Comparison of ENCODE assay signal across 19 cellular contexts in the genomic region with DNA sequence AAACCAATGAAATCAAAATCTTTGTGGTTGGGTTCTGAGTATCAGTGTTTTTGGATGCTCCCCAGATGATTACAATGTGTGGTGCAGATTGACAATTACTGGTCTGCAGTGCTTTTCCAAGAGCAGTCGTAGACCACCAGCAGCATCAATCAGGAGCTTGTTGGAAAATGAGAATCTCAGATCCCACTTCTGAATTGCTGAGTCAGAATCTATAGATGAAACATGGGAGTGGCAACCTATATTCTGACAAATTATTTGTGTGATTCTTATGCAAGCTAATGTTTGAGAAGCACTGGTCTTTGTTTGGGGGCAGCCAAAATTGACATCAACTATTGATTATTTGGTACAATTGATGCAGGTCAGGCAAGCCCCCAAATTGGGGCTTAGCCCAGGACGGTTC.
DNase-seq lines count a peak whose midpoint lies in the region; ATAC-seq, FAIRE-seq and TF ChIP-seq lines count a peak whose summit lies in the region.
"Had no signal": no experiment of that assay in that cellular context is flagged by ENCODE, and none has a peak within 500 bp of the region (broad histone marks: within the 10 kb centered on the region; RNA-seq: fewer than 3 reads in every experiment).

No MANE protein-coding gene starts in this region.

- H3K23ac ChIP-seq in H1 (ENCODE audit: insufficient read length), result no peak overlapping the region
- H3K23ac ChIP-seq in mesendoderm (ENCODE audit: low read length), result no peak overlapping the region

- 0 out of 2 replicates have a peak overlapping the region, but pooled peaks have one; percentile 11 for H2BK15ac ChIP-seq in H1 (ENCODE audit: low read length)
- no peak overlapping the region for H2BK15ac ChIP-seq in mesendoderm (replicated peaks; ENCODE audit: low read depth)

- no peak overlapping the region for H3K27ac ChIP-seq in HepG2 (ENCODE audit: extremely low read length, insufficient read depth, low read length)
- H3K27ac ChIP-seq in right lobe of liver, result no peak overlapping the region
- H3K27ac ChIP-seq in H1 (ENCODE audit: low read depth, low read length), result no peak overlapping the region
- H3K27ac ChIP-seq in mesendoderm (ENCODE audit: low read depth, low read length), result no peak overlapping the region
- H3K27ac ChIP-seq: GM23248 had no signal

- no peak overlapping the region for H4K8ac ChIP-seq in H1 (ENCODE audit: extremely low read depth, insufficient read depth, low read length)
- H4K8ac ChIP-seq in mesendoderm (ENCODE audit: low read depth, low read length), result no peak overlapping the region

- no peak overlapping the region for H3K9ac ChIP-seq in HepG2 (ENCODE audit: insufficient read depth, low read depth, low read length)
- no peak overlapping the region for H3K9ac ChIP-seq in H1 (replicated peaks in 1 of 4; ENCODE audit: extremely low read depth in 1 of 4, low read depth in 3 of 4, low read length in 3 of 4)
- H3K9ac ChIP-seq in mesendoderm (ENCODE audit: low read length), result no peak overlapping the region
- H3K9ac ChIP-seq: GM23248 had no signal

- H3K4ac ChIP-seq in H1 (replicated peaks; ENCODE audit: insufficient read length, low read depth, low read length) (no peak overlapping the region), mesendoderm (ENCODE audit: low read depth, low read length) (no peak overlapping the region)

- intact Hi-C loops in HepG2 (cut with micrococcal nuclease; ENCODE audit: unreplicated experiment) (no loop called here), right lobe of liver (cut with DNase I) (no loop called here)

- in situ Hi-C loops in HepG2 (cut with HindIII; ENCODE audit: extremely low pct_ligation_motif_present, low pct_unique_long_range_greater_than_20kb) (no loop called here), GM13976 (cut with MboI; ENCODE audit: low sequenced_read_pairs, unreplicated experiment) (no loop called here)

- CTCF ChIA-PET in HepG2 (lab: Yijun Ruan, JAX; ENCODE audit: low intra/inter-chr PET ratio, low total read pairs), result no interaction called here
- CTCF ChIA-PET in H1 (lab: Charles Lee; ENCODE audit: partially characterized antibody), result interaction anchor here (1.5 kb wide), 1 partner anchor 26 kb away, joined by 3 read pairs; no protein-coding TSS in a partner anchor

- H2BK5ac ChIP-seq in H1 (ENCODE audit: low read depth, low read length) (no peak overlapping the region), mesendoderm (ENCODE audit: low read length) (no peak overlapping the region)

- H3K4me2 ChIP-seq in HepG2 (ENCODE audit: low read depth, low read length) (no peak overlapping the region), H1 (ENCODE audit: insufficient read depth in 1 of 2, low read depth in 2 of 2, low read length in 2 of 2) (no peak overlapping the region; a peak in 1 of 4 replicates), mesendoderm (ENCODE audit: low read length) (no peak overlapping the region)

- ATAC-seq in HepG2 (no peak), right lobe of liver (no peak), HG03460 (IDR thresholded peaks at IDR 0.05; ENCODE audit: unreplicated experiment) (no peak)

- FAIRE-seq in HepG2 (lab: Jason Lieb, UNC) (no peak), H1 (lab: Jason Lieb, UNC) (no peak)
- FAIRE-seq: GM12891, GM19239, H54 had no signal

- TF ChIP-seq RAD21 in HepG2 (CRISPR knock-in tag; IDR thresholded peaks at IDR 0.05) (no peak), H1 (IDR thresholded peaks at IDR 0.05 in 1 of 2, conservative IDR thresholded peaks at IDR 0.05 in 1 of 2; ENCODE audit: low read depth in 2 of 2, low read length in 2 of 2) (no peak)

- H3K56ac ChIP-seq in H1 (replicated peaks; ENCODE audit: insufficient read length, low read depth, low read length) (no peak overlapping the region), mesendoderm (ENCODE audit: low read length) (no peak overlapping the region)

- H2AFZ ChIP-seq in HepG2 (ENCODE audit: low read length), result no peak overlapping the region
- H2AFZ ChIP-seq in H1 (ENCODE audit: low read length), result no peak overlapping the region
- H2AFZ ChIP-seq: GM23248 had no signal

- H3K79me1 ChIP-seq in H1 (ENCODE audit: low read depth, low read length) (no peaks in the 10 kb centered on the region), mesendoderm (ENCODE audit: low read length) (no peaks in the 10 kb centered on the region)

- no peak for TF ChIP-seq CTCF in HepG2 (CRISPR knock-in tag; IDR thresholded peaks at IDR 0.05)
- TF ChIP-seq CTCF in right lobe of liver (IDR thresholded peaks at IDR 0.05), result no peak
- no peak for TF ChIP-seq CTCF in H1 (IDR thresholded peaks at IDR 0.05; ENCODE audit: control extremely low read depth in 1 of 3, insufficient read depth in 1 of 3, low read depth in 1 of 3, low read length in 3 of 3)
- no peak for TF ChIP-seq CTCF in GM13976 (IDR thresholded peaks at IDR 0.05; ENCODE audit: borderline replicate concordance, control extremely low read depth, extremely low read depth, insufficient read depth, missing control alignments)

- TF ChIP-seq POLR2A in HepG2 (IDR thresholded peaks at IDR 0.05; ENCODE audit: insufficient read depth in 1 of 2, low read depth in 2 of 2, low read length in 2 of 2) (no peak), right lobe of liver (IDR thresholded peaks at IDR 0.05) (no peak), H1 (IDR thresholded peaks at IDR 0.05; ENCODE audit: control extremely low read depth in 1 of 2, low read depth in 2 of 2, low read length in 2 of 2) (no peak)

- DNase-seq in HepG2 (ENCODE audit: low spot score) (no peak), right lobe of liver (no peak), H1 (ENCODE audit: low read depth in 1 of 2, low spot score in 2 of 2) (no peak), mesendoderm (no peak), GM13976 (ENCODE audit: low spot score) (no peak)
- DNase-seq: 8988T; C1 segment of cervical spinal cord; Calu3; CD4-positive, alpha-beta memory T cell; COR-L47; DMS79 treated with DMSO at 0.1 percent for 48 hours; GF-D8; HFFc6 had no signal

- H4K5ac ChIP-seq in H1 (ENCODE audit: insufficient read length, low read depth, low read length) (no peak overlapping the region), mesendoderm (ENCODE audit: low read length) (no peak overlapping the region)

- H4K20me1 ChIP-seq in HepG2 (ENCODE audit: insufficient read depth, low read length) (no peaks in the 10 kb centered on the region), H1 (replicated peaks in 1 of 2; ENCODE audit: control insufficient read depth in 1 of 2, insufficient read depth in 2 of 2, low read length in 2 of 2) (no peaks in the 10 kb centered on the region)

- H3K4me1 ChIP-seq in HepG2 (ENCODE audit: insufficient read depth, low read length) (peaks cover 7% of the 10 kb centered on the region), right lobe of liver (no peaks in the 10 kb centered on the region), H1 (replicated peaks in 1 of 4; ENCODE audit: control insufficient read depth in 3 of 4, insufficient read depth in 4 of 4, low read length in 3 of 4) (peaks cover 5 to 18% (median 9%) of the 10 kb centered on the region in 4 experiments), mesendoderm (ENCODE audit: control insufficient read depth, low read depth, low read length) (peaks cover 10% of the 10 kb centered on the region)

- no peaks in the 10 kb centered on the region for H3K9me3 ChIP-seq in HepG2 (ENCODE audit: low read length)
- H3K9me3 ChIP-seq in right lobe of liver, result no peaks in the 10 kb centered on the region
- H3K9me3 ChIP-seq in H1 (ENCODE audit: insufficient read depth in 2 of 2, low read depth in 1 of 2, low read length in 1 of 2), result peaks cover 0 to 3% of the 10 kb centered on the region in 2 experiments; a peak in 1 of 4 replicates
- H3K9me3 ChIP-seq: HAP-1 had no signal

- no TSS peak for BruUV-seq in HepG2 (replicated peaks; lab: Mats Ljungman, UMichigan)

- no peak overlapping the region for H2BK20ac ChIP-seq in H1 (ENCODE audit: low read length)

- no peak overlapping the region for H4K91ac ChIP-seq in H1 (replicated peaks; ENCODE audit: insufficient read length, low read length)

- POLR2A ChIA-PET in HepG2 (lab: Yijun Ruan, JAX), result no interaction called here
- POLR2A ChIA-PET in H1 (lab: Charles Lee; ENCODE audit: partially characterized antibody), result no interaction called here

- WGBS in HepG2 (ENCODE audit: low lambda C conversion rate), result 0% methylated on average over 2 of the region's 2 CpGs
- WGBS in right lobe of liver (ENCODE audit: insufficient coverage, low coverage, low lambda C conversion rate, missing lambda C conversion rate), result 22% methylated on average over 1 of the region's 2 CpGs
- 75% methylated on average over 2 of the region's 2 CpGs; no CpG with 5 or more reads in 1 of the 2 experiments for WGBS in H1 (ENCODE audit: extremely low coverage in 1 of 2, insufficient coverage in 1 of 2, insufficient read length in 1 of 2, insufficient replicate concordance in 2 of 2, low coverage in 1 of 2, low lambda C conversion rate in 2 of 2, missing lambda C conversion rate in 1 of 2), 2 experiments
- WGBS in mesendoderm (ENCODE audit: extremely low coverage, insufficient coverage, low lambda C conversion rate), result no CpG with 5 or more reads among the region's 2 CpGs

- H3K27me3 ChIP-seq in HepG2 (ENCODE audit: control insufficient read depth in 1 of 2, insufficient read depth in 2 of 2, low read length in 2 of 2) (no peaks in the 10 kb centered on the region), right lobe of liver (no peaks in the 10 kb centered on the region), H1 (replicated peaks in 1 of 4; ENCODE audit: control insufficient read depth in 3 of 4, extremely low read depth in 1 of 4, insufficient read depth in 3 of 4, low read length in 3 of 4) (no peaks in the 10 kb centered on the region), mesendoderm (ENCODE audit: insufficient read depth, low read length, poor library complexity) (no peaks in the 10 kb centered on the region)

- no peaks in the 10 kb centered on the region for H3K36me3 ChIP-seq in HepG2 (replicated peaks in 1 of 2; ENCODE audit: control insufficient read depth in 1 of 2, insufficient read depth in 2 of 2, low read length in 2 of 2)
- no peaks in the 10 kb centered on the region for H3K36me3 ChIP-seq in right lobe of liver
- no peaks in the 10 kb centered on the region; a peak in 2 of 8 replicates for H3K36me3 ChIP-seq in H1 (ENCODE audit: control insufficient read depth in 2 of 4, insufficient read depth in 4 of 4, low read length in 3 of 4)
- no peaks in the 10 kb centered on the region for H3K36me3 ChIP-seq in mesendoderm (ENCODE audit: control insufficient read depth, insufficient read depth, low read length)
- H3K36me3 ChIP-seq: HAP-1 had no signal

- H3K23me2 ChIP-seq in H1 (ENCODE audit: low read depth, low read length), result peaks cover 2% of the 10 kb centered on the region; the same call in 1 of the 2 replicates

- TF ChIP-seq EP300 in HepG2 (IDR thresholded peaks at IDR 0.05; ENCODE audit: low read depth in 2 of 2, low read length in 2 of 2) (no peak), HepG2 (CRISPR knock-in tag; IDR thresholded peaks at IDR 0.05; ENCODE audit: borderline replicate concordance) (no peak), H1 (IDR thresholded peaks at IDR 0.05; ENCODE audit: borderline replicate concordance in 1 of 2, low read depth in 2 of 2, low read length in 2 of 2) (no peak)

- H2BK120ac ChIP-seq in H1 (replicated peaks; ENCODE audit: low read depth, low read length), result no peak overlapping the region
- H2BK120ac ChIP-seq in mesendoderm (ENCODE audit: low read depth, low read length), result no peak overlapping the region

- no peak overlapping the region for H3K18ac ChIP-seq in H1 (ENCODE audit: extremely low read depth, low read length)
- peak overlapping the region; percentile 1 for H3K18ac ChIP-seq in mesendoderm (ENCODE audit: low read length)

- H3K79me2 ChIP-seq in HepG2 (ENCODE audit: insufficient read depth, low read length), result no peaks in the 10 kb centered on the region
- no peaks in the 10 kb centered on the region for H3K79me2 ChIP-seq in H1 (ENCODE audit: control insufficient read depth in 1 of 2, insufficient read depth in 2 of 2, low read length in 2 of 2)
- no peaks in the 10 kb centered on the region for H3K79me2 ChIP-seq in mesendoderm (ENCODE audit: control insufficient read depth, insufficient read depth, low read length)

- peak overlapping the region; percentile 96; the same call in 1 of the 2 replicates for H2BK12ac ChIP-seq in H1 (ENCODE audit: low read depth, low read length)

- H2AK5ac ChIP-seq in H1 (ENCODE audit: low read depth, low read length), result no peak overlapping the region
- H2AK5ac ChIP-seq in mesendoderm (ENCODE audit: low read length), result no peak overlapping the region

- H3K14ac ChIP-seq in H1 (ENCODE audit: insufficient read length), result no peak overlapping the region

- H3K4me3 ChIP-seq in HepG2 (replicated peaks in 1 of 3; ENCODE audit: insufficient read depth in 1 of 3, low read depth in 2 of 3, low read length in 3 of 3) (no peak overlapping the region), right lobe of liver (no peak overlapping the region), H1 (ENCODE audit: extremely low read depth in 1 of 4, insufficient read depth in 2 of 4, low read depth in 3 of 4, low read length in 4 of 4) (no peak overlapping the region), mesendoderm (ENCODE audit: low read length) (no peak overlapping the region)
- H3K4me3 ChIP-seq: GM23248, HAP-1 had no signal

Comparison
In these comparisons a context has a peak if more than half of its experiments do, and no peak if none do; other contexts are left out.
1. Of the 41 proteins assayed by ChIP-seq in both HepG2 and H1: peak only in HepG2: MAFK; only in H1: none; in both: none; in neither: 40.